ENCODE assay signal across 8 cellular contexts in the genomic region with DNA sequence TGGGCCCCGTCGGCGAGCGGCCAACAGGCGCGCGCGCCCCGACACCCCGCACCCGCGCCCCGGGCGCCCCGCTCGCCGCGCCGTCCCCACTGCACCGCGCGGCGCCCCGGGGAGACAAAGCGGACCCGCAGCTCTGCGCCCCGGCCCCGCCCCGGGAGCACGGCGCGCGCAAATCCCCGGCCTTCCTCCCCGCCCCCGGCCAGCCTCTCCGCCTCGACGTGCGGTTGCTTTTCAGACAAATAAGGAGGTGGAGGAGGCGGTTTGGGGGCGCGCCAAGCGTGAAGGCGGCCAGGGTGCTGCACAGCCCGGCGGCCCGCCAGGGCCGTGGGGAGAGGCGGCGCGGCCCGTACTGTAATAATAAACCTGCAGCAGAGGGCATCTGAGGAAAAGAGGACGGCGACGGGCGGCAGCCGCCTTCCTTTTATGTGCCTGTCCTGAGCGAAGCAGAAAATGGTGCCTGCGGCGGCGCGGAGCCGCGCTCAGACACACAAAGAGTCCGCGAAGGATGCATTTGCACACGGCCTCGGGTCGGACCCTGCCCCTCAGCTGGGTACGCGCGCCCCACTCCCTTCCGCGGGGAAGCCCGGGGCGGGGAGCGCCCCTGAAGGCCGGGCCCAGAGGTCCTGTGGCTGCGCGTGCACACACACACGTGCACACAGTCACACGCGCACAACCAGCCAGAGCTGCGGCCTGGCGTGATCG. TPM values are rescaled to one million over a fixed set of nuclear protein-coding genes. Genes with fewer than 3 reads are reported as not detected.
DNase-seq lines count a peak whose midpoint lies in the region; ATAC-seq and TF ChIP-seq lines count a peak whose summit lies in the region.

No MANE protein-coding gene starts in this region.

- CTCF ChIA-PET in A673 (lab: Charles Lee): interaction anchor here (0.6 kb wide), 1 partner anchor 21 kb away, joined by 3 read pairs; no protein-coding TSS in a partner anchor
- CTCF ChIA-PET in mammary epithelial cell (lab: Charles Lee; ENCODE audit: low non-redundant PET): interaction anchor here (0.6 kb wide), 4 partner anchors 9 to 207 kb away, joined by 3 read pairs; no protein-coding TSS in a partner anchor

- peak overlapping the region; percentile 36 for H3K9ac ChIP-seq in mammary epithelial cell (ENCODE audit: insufficient read depth, low read length)

- no TSS peak for BruUV-seq in A673 (replicated peaks; lab: Mats Ljungman, UMichigan)
- no TSS peak for BruUV-seq in mammary epithelial cell (replicated peaks; lab: Mats Ljungman, UMichigan)

- dilution Hi-C loops in mammary epithelial cell (cut with HindIII; ENCODE audit: low sequenced_read_pairs): no loop called here

- POLR2A ChIA-PET in A673 (lab: Charles Lee; ENCODE audit: low non-redundant PET): interaction anchor here (0.6 kb wide), 1 partner anchor 303 kb away, joined by 3 read pairs; no protein-coding TSS in a partner anchor

- H3K27me3 ChIP-seq in A673 (replicated peaks; ENCODE audit: insufficient read depth, low read depth, low read length, poor library complexity) (no peaks in the 10 kb centered on the region), mammary epithelial cell (ENCODE audit: insufficient read depth, low read length) (no peaks in the 10 kb centered on the region)

- 6% methylated on average over 24 of the region's 88 CpGs for WGBS in mammary epithelial cell (ENCODE audit: low coverage, missing lambda C conversion rate)

- H2AFZ ChIP-seq in mammary epithelial cell (ENCODE audit: low read depth, low read length): peak overlapping the region; percentile 92

- DNase-seq in A673 (ENCODE audit: low spot score) (peak; percentile 89), NCI-H2107 (lab: John Stamatoyannopoulos, UW) (peak; percentile 78), mammary epithelial cell (peak; percentile 75), immature natural killer cell (peak; percentile 88 to 90 (median 89)), smooth muscle cell of the brain vasculature (ENCODE audit: low read depth, low spot score) (peak; percentile 83)

- H3K36me3 ChIP-seq in A673 (ENCODE audit: insufficient read depth, low read length, poor library complexity, severe bottlenecking): no peaks in the 10 kb centered on the region
- no peaks in the 10 kb centered on the region for H3K36me3 ChIP-seq in mammary epithelial cell (ENCODE audit: insufficient read depth, low read length)

- peak; percentile 47 for ATAC-seq in HG03060 (IDR thresholded peaks at IDR 0.05; ENCODE audit: low read depth, unreplicated experiment)

- H3K4me3 Mint-ChIP-seq in immature natural killer cell: peak overlapping the region; percentile 86 to 96 (median 93)

- H3K4me1 ChIP-seq in A673 (ENCODE audit: insufficient read depth, low read length, poor library complexity, severe bottlenecking) (peaks cover 4% of the 10 kb centered on the region), mammary epithelial cell (ENCODE audit: insufficient read depth, low read length) (peaks cover 5% of the 10 kb centered on the region)

- no peaks in the 10 kb centered on the region for H4K20me1 ChIP-seq in mammary epithelial cell (ENCODE audit: insufficient read depth, low read length)

- H3K27ac Mint-ChIP-seq in immature natural killer cell: peak overlapping the region; percentile 80 to 93 (median 84)

- in situ Hi-C loops in mammary epithelial cell (cut with MboI; ENCODE audit: low sequenced_read_pairs in 2 of 2): loop anchor here in 1 of 2 donors (10.0 kb wide), 1 partner anchor 203 kb away; no protein-coding TSS in a partner anchor

- intact Hi-C loops in A673 (cut with micrococcal nuclease; ENCODE audit: unreplicated experiment): loop anchor here (5.0 kb wide), 1 partner anchor 245 kb away; the partner anchor contains the start of gene STARD4
- intact Hi-C loops in mammary epithelial cell (cut with micrococcal nuclease): loop anchor here (1.0 to 5.0 kb wide), 7 partner anchors 60 to 600 kb away; no protein-coding TSS in a partner anchor

- H3K4me2 ChIP-seq in mammary epithelial cell (ENCODE audit: insufficient read depth, low read depth, low read length): peak overlapping the region; percentile 92

- H3K9me3 Mint-ChIP-seq in immature natural killer cell: no peaks in the 10 kb centered on the region

- peaks cover 2 to 15% (median 6%) of the 10 kb centered on the region in 3 donors for H3K27me3 Mint-ChIP-seq in immature natural killer cell (ENCODE audit: low read depth in 3 of 3)

- peak overlapping the region; percentile 57 for H3K4me3 ChIP-seq in A673 (ENCODE audit: low read depth, low read length, poor library complexity, severe bottlenecking)
- peak overlapping the region; percentile 96 for H3K4me3 ChIP-seq in WI38 (ENCODE audit: low read depth, low read length)
- peak overlapping the region; percentile 35 to 58 (median 39) for H3K4me3 ChIP-seq in mammary epithelial cell (replicated peaks in 1 of 3; ENCODE audit: insufficient read depth in 1 of 3, low read depth in 2 of 3, low read length in 3 of 3)

- H3K27ac ChIP-seq in A673 (ENCODE audit: low read depth, low read length, poor library complexity, severe bottlenecking) (peak overlapping the region; percentile 79), mammary epithelial cell (ENCODE audit: insufficient read depth, low read depth, low read length) (peak overlapping the region; percentile 28)

- H3K9me3 ChIP-seq in A673 (ENCODE audit: low read depth, low read length, poor library complexity, severe bottlenecking) (no peaks in the 10 kb centered on the region), mammary epithelial cell (replicated peaks; ENCODE audit: insufficient read depth, low read length) (no peaks in the 10 kb centered on the region)

- H3K4me1 Mint-ChIP-seq in immature natural killer cell: peaks cover 17 to 19% of the 10 kb centered on the region in 2 donors

- H3K36me3 Mint-ChIP-seq in immature natural killer cell: no peaks in the 10 kb centered on the region

- TF ChIP-seq CTCF in A673 (conservative IDR thresholded peaks at IDR 0.05; ENCODE audit: low read depth, low read length) (no peak), WI38 (IDR thresholded peaks at IDR 0.05; ENCODE audit: low read depth, low read length) (no peak), mammary epithelial cell (conservative IDR thresholded peaks at IDR 0.05 in 1 of 2, IDR thresholded peaks at IDR 0.05 in 1 of 2; ENCODE audit: extremely low read depth in 1 of 2, insufficient read depth in 1 of 2, low read depth in 1 of 2, low read length in 2 of 2) (no peak)

- peak; percentile 59 for TF ChIP-seq POLR2A in GM18526 (IDR thresholded peaks at IDR 0.05; ENCODE audit: extremely low read depth, insufficient read length)

- no peaks in the 10 kb centered on the region for H3K79me2 ChIP-seq in mammary epithelial cell (ENCODE audit: insufficient read depth, low read length)

RNA-seq across cellular contexts. Expression of gene NREP, which starts 0.7 kb away (rescaled TPM):
- total RNA-seq in A673 (2021) (31.0 and 36.4 TPM in 2 replicates), mammary epithelial cell (10 to 100 TPM in 1 of 2 donors, 1 to 10 TPM in 1; 4.0 to 18.0 TPM)
- polyA plus RNA-seq in mammary epithelial cell (4.8 TPM), immature natural killer cell (10 to 100 TPM; 12.5 to 20.2 (median 17.6) TPM)
- polyA minus RNA-seq in mammary epithelial cell: 2.7 TPM

Comparison
In these comparisons a context has a peak if more than half of its experiments do, and no peak if none do; other contexts are left out.
1. Peak in every context shown above with its lines: DNase-seq, ATAC-seq, H3K4me3 ChIP-seq and H3K27ac ChIP-seq.
2. H3K4me3 ChIP-seq: peak in every context shown above with its lines; median percentile 96 in WI38; 57 in A673; 39 in mammary epithelial cell.